23 cellular contexts compared by ENCODE assay signal in the genomic region with DNA sequence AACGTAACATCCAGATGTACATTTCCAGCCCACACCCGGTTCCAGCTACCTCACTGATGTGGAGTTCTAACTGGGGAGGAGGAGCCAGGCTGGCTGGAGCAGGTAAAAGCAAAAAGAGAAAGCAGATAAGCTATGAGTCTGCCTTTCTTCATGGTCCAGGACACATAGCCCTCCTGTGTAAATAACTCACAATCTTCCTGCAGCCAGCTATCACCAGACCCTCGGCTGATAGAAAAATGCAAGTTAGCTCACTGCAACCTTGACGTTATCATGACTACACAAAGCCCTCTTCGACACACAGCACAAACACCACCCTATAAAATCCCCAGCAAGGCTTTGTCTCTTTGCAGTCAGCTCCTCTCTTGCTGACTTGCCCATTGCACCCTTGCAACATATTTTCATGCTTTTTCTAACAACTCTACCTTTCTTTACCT. TPM values are rescaled to one million over a fixed set of nuclear protein-coding genes. Genes with fewer than 3 reads are reported as not detected.
A peak's percentile ranks its signal among the peaks of the same experiment; 100 is the strongest.
DNase-seq lines count a peak whose midpoint lies in the region; ATAC-seq, FAIRE-seq and TF ChIP-seq lines count a peak whose summit lies in the region.
"Had no signal": no experiment of that assay in that cellular context is flagged by ENCODE, and none has a peak within 500 bp of the region (broad histone marks: within the 10 kb centered on the region; RNA-seq: fewer than 3 reads in every experiment).

No MANE protein-coding gene starts in this region.

- no peaks in the 10 kb centered on the region for H3K9me3 ChIP-seq in small intestine (ENCODE audit: control insufficient read depth, low read depth)
- H3K9me3 ChIP-seq: SJSA1 had no signal

- FAIRE-seq in GM12891 (lab: Jason Lieb, UNC) (peak; percentile 26), bronchial epithelial cell (lab: Jason Lieb, UNC) (peak; percentile 36), small intestine (lab: Jason Lieb, UNC) (no peak)
- FAIRE-seq: A204.1, G401.6, H1 had no signal

- peak overlapping the region; percentile 19 for H3K27ac ChIP-seq in foreskin keratinocyte
- H3K27ac ChIP-seq in small intestine (ENCODE audit: low read depth in 1 of 2, low read length in 1 of 2), result no peak overlapping the region
- H3K27ac ChIP-seq: BLaER1, SJSA1 had no signal

- H3K4me3 ChIP-seq in bronchial epithelial cell (ENCODE audit: low read depth, low read length) (no peak overlapping the region), small intestine (ENCODE audit: low read depth in 1 of 2, low read length in 2 of 2) (no peak overlapping the region)
- H3K4me3 ChIP-seq: BLaER1, SJSA1 had no signal

- no peak for TF ChIP-seq CTCF in bronchial epithelial cell (IDR thresholded peaks at IDR 0.05; ENCODE audit: insufficient read depth, low read length, severe bottlenecking)
- TF ChIP-seq CTCF in foreskin keratinocyte (conservative IDR thresholded peaks at IDR 0.05), result no peak

- H3K36me3 ChIP-seq in bronchial epithelial cell (ENCODE audit: control insufficient read depth, insufficient read depth, low read length) (no peaks in the 10 kb centered on the region), small intestine (ENCODE audit: control insufficient read depth in 2 of 2, insufficient read depth in 2 of 2, low read length in 2 of 2) (no peaks in the 10 kb centered on the region)
- H3K36me3 ChIP-seq: BLaER1, SJSA1 had no signal

- H3K4me1 ChIP-seq in foreskin keratinocyte (peaks cover 5% of the 10 kb centered on the region), small intestine (ENCODE audit: control insufficient read depth in 2 of 2, insufficient read depth in 1 of 2, low read depth in 1 of 2, low read length in 1 of 2) (no peaks in the 10 kb centered on the region)
- H3K4me1 ChIP-seq: BLaER1, SJSA1 had no signal

- no peak for TF ChIP-seq POLR2A in GM12891 (IDR thresholded peaks at IDR 0.05; ENCODE audit: low read depth, low read length)

- H3K27me3 ChIP-seq in bronchial epithelial cell (ENCODE audit: control insufficient read depth, insufficient read depth, low read length) (no peaks in the 10 kb centered on the region), foreskin keratinocyte (no peaks in the 10 kb centered on the region), small intestine (ENCODE audit: control insufficient read depth in 2 of 2, insufficient read depth in 2 of 2, low read length in 2 of 2) (no peaks in the 10 kb centered on the region)
- H3K27me3 ChIP-seq: BLaER1, SJSA1 had no signal

- 16 to 60% (median 47%) methylated on average over 5 of the region's 5 CpGs for WGBS in small intestine, 3 donors

- DNase-seq in GM12891 (ENCODE audit: insufficient read length, low spot score), result no peak
- DNase-seq in bronchial epithelial cell (ENCODE audit: low read depth), result peak; percentile 35
- peak in 1 of 2 donors; percentile 51 for DNase-seq in foreskin keratinocyte
- peak; percentile 24 for DNase-seq in small intestine
- DNase-seq in mesenteric fat pad (ENCODE audit: low spot score), result no peak
- DNase-seq: CD4-positive, alpha-beta T cell; COR-L47; HCEC 1CT; NCI-H1694; NCI-H2029 treated with DMSO at 0.1 percent for 48 hours; NCI-H2227 treated with DMSO at 0.1 percent for 48 hours; NCI-H510A; NCI-H69; Right ventricle myocardium superior; RPMI8226 had no signal

- ATAC-seq in foreskin keratinocyte, result peak; percentile 24
- ATAC-seq in GM19467 (IDR thresholded peaks at IDR 0.05; ENCODE audit: unreplicated experiment), result no peak
- ATAC-seq in HG03135 (IDR thresholded peaks at IDR 0.05; ENCODE audit: unreplicated experiment), result no peak

TF ChIP-seq in GM12891, 5 proteins besides CTCF, POLR2A, EP300 and RAD21:
- TF ChIP-seq SPI1 (IDR thresholded peaks at IDR 0.05; ENCODE audit: low read depth, low read length), result no peak
- TF ChIP-seq PAX5 (IDR thresholded peaks at IDR 0.05; ENCODE audit: insufficient read depth, low read length, severe bottlenecking), result no peak
- TF ChIP-seq TAF1 (IDR thresholded peaks at IDR 0.05; ENCODE audit: low read depth, low read length), result no peak
- no peak for TF ChIP-seq POU2F2 (IDR thresholded peaks at IDR 0.05; ENCODE audit: low read depth, low read length)
- TF ChIP-seq POLR2AphosphoS5 (IDR thresholded peaks at IDR 0.05; ENCODE audit: low read depth, low read length), result no peak
TF ChIP-seq in GM12891: peak in this region for 0.

RNA-seq across cellular contexts. Expression of a gene that starts 20.5 kb away (rescaled TPM):
- polyA plus RNA-seq in GM12891 (2012; ENCODE audit: low read depth, missing spikeins), result 33.8 TPM
- total RNA-seq in bronchial epithelial cell (23.0 and 27.4 TPM in 2 replicates), foreskin keratinocyte (39.8 and 43.7 TPM in 2 replicates), mesenteric fat pad (18.9 TPM)
- polyA plus RNA-seq in foreskin keratinocyte (52.3 and 55.5 TPM in 2 replicates), small intestine (10 to 100 TPM; 28.9 to 35.3 (median 30.9) TPM)

RNA-seq across cellular contexts. Expression of a gene that starts 44.6 kb away (rescaled TPM):
- 0.14 TPM for polyA plus RNA-seq in GM12891 (2012; ENCODE audit: low read depth, missing spikeins)
- total RNA-seq in bronchial epithelial cell, result 0.26 and 0.90 TPM in 2 replicates
- total RNA-seq in foreskin keratinocyte, result 0.04 and 0.10 TPM in 2 replicates
- 0.07 and 0.10 TPM in 2 replicates for polyA plus RNA-seq in foreskin keratinocyte
- polyA plus RNA-seq in small intestine, result under 1 TPM in 1 of 3 donors, not detected in 2; 0.64 TPM
- 2.0 TPM for total RNA-seq in mesenteric fat pad
- polyA plus RNA-seq: AG04450 had no signal

RNA-seq across cellular contexts. Expression of a gene that starts 58.3 kb away (rescaled TPM):
- 16.6 TPM for polyA plus RNA-seq in GM12891 (2012; ENCODE audit: low read depth, missing spikeins)
- total RNA-seq in bronchial epithelial cell, result 55.0 and 78.6 TPM in 2 replicates
- total RNA-seq in foreskin keratinocyte, result 50.5 and 54.7 TPM in 2 replicates
- 33.0 and 36.2 TPM in 2 replicates for polyA plus RNA-seq in foreskin keratinocyte
- polyA plus RNA-seq in small intestine, result 10 to 100 TPM; 43.8 to 57.2 (median 53.9) TPM
- total RNA-seq in mesenteric fat pad, result 72.8 TPM

Comparison
In these comparisons a context has a peak if more than half of its experiments do, and no peak if none do; other contexts are left out.
1. DNase-seq: peak in bronchial epithelial cell (single experiment) and small intestine (single experiment); none in GM12891 (single experiment) and mesenteric fat pad (single experiment).